In the genomic region with DNA sequence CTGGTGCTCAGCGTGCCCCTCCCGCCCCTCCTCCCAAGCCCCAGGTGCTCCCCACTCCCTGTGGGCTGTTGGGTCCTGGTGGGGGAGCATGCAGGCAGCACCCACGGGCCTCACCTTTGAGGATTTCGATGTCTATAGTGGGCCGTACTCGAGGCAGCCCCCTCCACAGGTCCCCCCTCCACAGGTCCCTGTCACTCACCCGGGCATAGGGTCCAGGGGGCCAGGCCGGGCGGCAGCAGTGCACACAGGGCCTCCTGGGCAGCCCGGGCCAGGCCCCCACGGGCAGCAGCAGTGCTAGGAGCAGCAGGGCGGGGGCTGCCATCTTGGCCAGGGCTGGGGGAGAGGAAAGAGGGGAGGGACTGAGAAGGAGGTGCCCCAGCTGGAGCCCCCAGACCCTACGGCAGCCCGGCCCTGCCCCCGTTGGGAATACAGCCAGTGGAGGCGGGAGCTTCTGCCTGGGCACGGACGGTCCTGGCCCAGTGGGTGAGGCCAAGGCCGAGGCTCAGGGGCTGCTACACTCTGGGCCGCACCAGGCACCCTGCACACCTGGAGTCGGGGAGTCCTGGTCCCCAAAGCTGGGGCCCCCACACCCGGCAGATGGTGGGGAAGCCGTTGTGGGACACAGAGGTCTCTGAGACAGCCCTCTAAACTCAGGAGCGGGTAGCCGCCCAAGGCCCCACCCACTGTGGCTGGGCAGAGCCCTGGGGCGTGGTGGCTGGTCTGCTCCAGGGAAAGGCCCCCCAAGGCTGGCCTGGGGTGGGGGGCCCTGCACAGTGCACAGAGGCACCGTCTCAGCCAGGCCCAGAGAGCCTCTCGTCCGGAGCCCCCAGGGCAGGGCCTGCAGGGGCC, we compare ENCODE assay signal across 21 cellular contexts. TPM values are rescaled to one million over a fixed set of nuclear protein-coding genes. Genes with fewer than 3 reads are reported as not detected.
DNase-seq lines count a peak whose midpoint lies in the region; ATAC-seq and TF ChIP-seq lines count a peak whose summit lies in the region.
"Had no signal": no experiment of that assay in that cellular context is flagged by ENCODE, and none has a peak within 500 bp of the region (broad histone marks: within the 10 kb centered on the region; RNA-seq: fewer than 3 reads in every experiment).

No MANE protein-coding gene starts in this region.

- H3K4me3 ChIP-seq in Karpas-422 (ENCODE audit: low read length) (no peak overlapping the region), ascending aorta (no peak overlapping the region), thoracic aorta (no peak overlapping the region), dorsolateral prefrontal cortex (no peak overlapping the region), left lung (no peak overlapping the region)

- H3K79me2 ChIP-seq in Karpas-422 (ENCODE audit: low read length) = no peaks in the 10 kb centered on the region

- H3K9me3 ChIP-seq in Karpas-422 (ENCODE audit: low read length) = no peaks in the 10 kb centered on the region
- H3K9me3 ChIP-seq in ascending aorta = no peaks in the 10 kb centered on the region
- no peaks in the 10 kb centered on the region for H3K9me3 ChIP-seq in thoracic aorta
- no peaks in the 10 kb centered on the region for H3K9me3 ChIP-seq in left lung

- no peaks in the 10 kb centered on the region for H3K9me2 ChIP-seq in Karpas-422 (replicated peaks; ENCODE audit: insufficient read depth, low read length)

- CTCF ChIA-PET in activated CD8-positive, alpha-beta T cell treated with anti-CD3 and anti-CD28 coated beads for 36 hours (lab: Charles Lee) = no interaction called here
- CTCF ChIA-PET in activated CD8-positive, alpha-beta T cell treated with anti-CD3 and anti-CD28 coated beads, Interleukin-2, amount 10 ng/mL, durations not matched to agents 7 days and 5 days (lab: Charles Lee) = no interaction called here

- H2AFZ ChIP-seq in Karpas-422 (ENCODE audit: low read length) = no peak overlapping the region

- H3K4me2 ChIP-seq in Karpas-422 (ENCODE audit: low read depth, low read length, poor library complexity, severe bottlenecking) = no peak overlapping the region

- peaks cover 3% of the 10 kb centered on the region; the same call in 1 of the 2 replicates for H3K4me1 ChIP-seq in Karpas-422 (ENCODE audit: low read length)
- H3K4me1 ChIP-seq in ascending aorta = peaks cover 36 to 53% of the 10 kb centered on the region in 2 donors
- peaks cover 41 to 76% of the 10 kb centered on the region in 2 donors for H3K4me1 ChIP-seq in thoracic aorta (ENCODE audit: control insufficient read depth in 1 of 2, low read depth in 2 of 2)
- H3K4me1 ChIP-seq in left lung = no peaks in the 10 kb centered on the region

- no peak for DNase-seq in activated CD8-positive, alpha-beta T cell treated with anti-CD3 and anti-CD28 coated beads for 36 hours
- DNase-seq in activated CD8-positive, alpha-beta T cell treated with anti-CD3 and anti-CD28 coated beads, Interleukin-2, amount 10 ng/mL, durations not matched to agents 7 days and 5 days = no peak
- peak; percentile 64 for DNase-seq in Karpas-422
- DNase-seq in ascending aorta (ENCODE audit: low spot score in 2 of 2) = no peak
- no peak for DNase-seq in thoracic aorta (ENCODE audit: low spot score)
- no peak for DNase-seq in dorsolateral prefrontal cortex
- DNase-seq in NCI-H2227 (lab: John Stamatoyannopoulos, UW; ENCODE audit: unreplicated experiment) = no peak
- DNase-seq in left lung = no peak
- DNase-seq: 8988T, AML-193, H9, KG1, NCI-H1105, NCI-H146, NCI-H2029, NCI-H524 treated with DMSO at 0.1 percent for 48 hours, PC-3, SHP77 treated with DMSO at 0.1 percent for 48 hours had no signal

- TF ChIP-seq CTCF in activated CD8-positive, alpha-beta T cell treated with anti-CD3 and anti-CD28 coated beads for 36 hours (IDR thresholded peaks at IDR 0.05) = no peak
- no peak for TF ChIP-seq CTCF in ascending aorta (IDR thresholded peaks at IDR 0.05)
- no peak for TF ChIP-seq CTCF in thoracic aorta (IDR thresholded peaks at IDR 0.05)
- TF ChIP-seq CTCF in dorsolateral prefrontal cortex (IDR thresholded peaks at IDR 0.05 in 54 of 56, conservative IDR thresholded peaks at IDR 0.05 in 2 of 56; ENCODE audit: low read depth in 1 of 56, partially characterized antibody in 56 of 56) = no peak
- no peak for TF ChIP-seq CTCF in left lung (IDR thresholded peaks at IDR 0.05)

- H3K4me1 Mint-ChIP-seq in activated CD8-positive, alpha-beta T cell treated with anti-CD3 and anti-CD28 coated beads for 36 hours (ENCODE audit: low read depth) = no peaks in the 10 kb centered on the region
- no peaks in the 10 kb centered on the region for H3K4me1 Mint-ChIP-seq in activated CD8-positive, alpha-beta T cell treated with anti-CD3 and anti-CD28 coated beads, Interleukin-2, amount 10 ng/mL, durations not matched to agents 7 days and 5 days (ENCODE audit: low read depth)
- H3K4me1 Mint-ChIP-seq: CD14-positive monocyte had no signal

- intact Hi-C loops in activated CD8-positive, alpha-beta T cell treated with anti-CD3 and anti-CD28 coated beads for 36 hours (cut with micrococcal nuclease) = no loop called here
- intact Hi-C loops in ascending aorta (cut with DNase I) = loop anchor here (10.0 kb wide), 1 partner anchor 380 kb away; the partner anchor contains the start of gene METRN
- intact Hi-C loops in dorsolateral prefrontal cortex (cut with DNase I) = no loop called here
- intact Hi-C loops in left lung (cut with DNase I) = no loop called here

- no peak overlapping the region for H3K9ac ChIP-seq in Karpas-422 (ENCODE audit: low read length)

- no peak overlapping the region for H3K4me3 Mint-ChIP-seq in activated CD8-positive, alpha-beta T cell treated with anti-CD3 and anti-CD28 coated beads for 36 hours
- no peak overlapping the region for H3K4me3 Mint-ChIP-seq in activated CD8-positive, alpha-beta T cell treated with anti-CD3 and anti-CD28 coated beads, Interleukin-2, amount 10 ng/mL, durations not matched to agents 7 days and 5 days
- H3K4me3 Mint-ChIP-seq: CD14-positive monocyte, H9 had no signal

- POLR2A ChIA-PET in activated CD8-positive, alpha-beta T cell treated with anti-CD3 and anti-CD28 coated beads for 36 hours (lab: Charles Lee) = no interaction called here
- POLR2A ChIA-PET in activated CD8-positive, alpha-beta T cell treated with anti-CD3 and anti-CD28 coated beads, Interleukin-2, amount 10 ng/mL, durations not matched to agents 7 days and 5 days (lab: Charles Lee) = no interaction called here

- H3K27ac ChIP-seq in Karpas-422 (ENCODE audit: low read length) (no peak overlapping the region), ascending aorta (peak overlapping the region; percentile 90 to 95), thoracic aorta (peak overlapping the region; percentile 91 to 98), dorsolateral prefrontal cortex (no peak overlapping the region), left lung (no peak overlapping the region)

- H3K27me3 ChIP-seq in Karpas-422 (ENCODE audit: low read length) = no peaks in the 10 kb centered on the region
- no peaks in the 10 kb centered on the region for H3K27me3 ChIP-seq in ascending aorta
- no peaks in the 10 kb centered on the region for H3K27me3 ChIP-seq in thoracic aorta (replicated peaks; ENCODE audit: insufficient read depth)
- H3K27me3 ChIP-seq in dorsolateral prefrontal cortex = peaks cover 0 to 21% (median 4%) of the 10 kb centered on the region in 45 donors
- peaks cover 8 to 88% of the 10 kb centered on the region in 2 donors for H3K27me3 ChIP-seq in left lung

- peak; percentile 12 for ATAC-seq in activated CD8-positive, alpha-beta T cell treated with anti-CD3 and anti-CD28 coated beads for 36 hours
- no peak for ATAC-seq in activated CD8-positive, alpha-beta T cell treated with anti-CD3 and anti-CD28 coated beads, Interleukin-2, amount 10 ng/mL, durations not matched to agents 7 days and 5 days
- ATAC-seq in thoracic aorta (ENCODE audit: insufficient number of reproducible peaks, low FRiP score, low read depth) (no peak), left lung (no peak)
- ATAC-seq: PC-3 had no signal

- peaks cover 3% of the 10 kb centered on the region for H3K36me3 Mint-ChIP-seq in activated CD8-positive, alpha-beta T cell treated with anti-CD3 and anti-CD28 coated beads for 36 hours (ENCODE audit: low read depth)
- H3K36me3 Mint-ChIP-seq in activated CD8-positive, alpha-beta T cell treated with anti-CD3 and anti-CD28 coated beads, Interleukin-2, amount 10 ng/mL, durations not matched to agents 7 days and 5 days (ENCODE audit: low read depth) = peaks cover 6% of the 10 kb centered on the region
- H3K36me3 Mint-ChIP-seq: CD14-positive monocyte had no signal

- peaks cover 5% of the 10 kb centered on the region for H3K9me3 Mint-ChIP-seq in activated CD8-positive, alpha-beta T cell treated with anti-CD3 and anti-CD28 coated beads for 36 hours
- H3K9me3 Mint-ChIP-seq in activated CD8-positive, alpha-beta T cell treated with anti-CD3 and anti-CD28 coated beads, Interleukin-2, amount 10 ng/mL, durations not matched to agents 7 days and 5 days (ENCODE audit: insufficient read depth) = no peaks in the 10 kb centered on the region

- peaks cover 8% of the 10 kb centered on the region; the same call in 1 of the 2 replicates for H4K20me1 ChIP-seq in Karpas-422 (ENCODE audit: insufficient read depth, low read depth, low read length)

- no peaks in the 10 kb centered on the region for H3K27me3 Mint-ChIP-seq in activated CD8-positive, alpha-beta T cell treated with anti-CD3 and anti-CD28 coated beads for 36 hours
- H3K27me3 Mint-ChIP-seq in activated CD8-positive, alpha-beta T cell treated with anti-CD3 and anti-CD28 coated beads, Interleukin-2, amount 10 ng/mL, durations not matched to agents 7 days and 5 days (ENCODE audit: low read depth) = no peaks in the 10 kb centered on the region

- no peaks in the 10 kb centered on the region for H3K36me3 ChIP-seq in Karpas-422 (ENCODE audit: insufficient read depth, low read length)
- no peaks in the 10 kb centered on the region for H3K36me3 ChIP-seq in ascending aorta
- no peaks in the 10 kb centered on the region for H3K36me3 ChIP-seq in thoracic aorta
- H3K36me3 ChIP-seq in left lung = no peaks in the 10 kb centered on the region

- H3K27ac Mint-ChIP-seq in activated CD8-positive, alpha-beta T cell treated with anti-CD3 and anti-CD28 coated beads for 36 hours = no peak overlapping the region
- H3K27ac Mint-ChIP-seq in activated CD8-positive, alpha-beta T cell treated with anti-CD3 and anti-CD28 coated beads, Interleukin-2, amount 10 ng/mL, durations not matched to agents 7 days and 5 days = no peak overlapping the region
- H3K27ac Mint-ChIP-seq: CD14-positive monocyte had no signal

RNA-seq across cellular contexts. Expression of gene C1QTNF8, which starts 1.2 kb away (rescaled TPM):
- total RNA-seq in activated CD8-positive, alpha-beta T cell treated with anti-CD3 and anti-CD28 coated beads for 36 hours = not detected
- total RNA-seq in activated CD8-positive, alpha-beta T cell treated with anti-CD3 and anti-CD28 coated beads, Interleukin-2, amount 10 ng/mL, durations not matched to agents 7 days and 5 days = not detected
- not detected in 2 replicates for total RNA-seq in Karpas-422 (2014; rRNA removed; shearing (Covaris generic); ENCODE audit: low replicate concordance)
- total RNA-seq in ascending aorta (not detected), thoracic aorta (1 to 10 TPM; 4.3 to 7.0 TPM), dorsolateral prefrontal cortex (under 1 TPM in 12 of 120 experiments, not detected in 108; 0.27 to 0.98 (median 0.49) TPM), left lung (not detected)
- total RNA-seq: H9, HT1080, PC-3, RPMI7951 had no signal

RNA-seq across cellular contexts. Expression of gene SSTR5, which starts 22.3 kb away (rescaled TPM):
- not detected for total RNA-seq in activated CD8-positive, alpha-beta T cell treated with anti-CD3 and anti-CD28 coated beads for 36 hours
- not detected for total RNA-seq in activated CD8-positive, alpha-beta T cell treated with anti-CD3 and anti-CD28 coated beads, Interleukin-2, amount 10 ng/mL, durations not matched to agents 7 days and 5 days
- not detected in 2 replicates for total RNA-seq in Karpas-422 (2014; rRNA removed; shearing (Covaris generic); ENCODE audit: low replicate concordance)
- total RNA-seq in ascending aorta = not detected
- total RNA-seq in thoracic aorta = 1 to 10 TPM; 3.0 to 3.8 TPM
- total RNA-seq in dorsolateral prefrontal cortex = under 1 TPM in 8 of 120 experiments, not detected in 112; 0.37 to 0.67 (median 0.44) TPM
- not detected for total RNA-seq in left lung
- total RNA-seq: HT1080, RPMI7951 had no signal

RNA-seq across cellular contexts. Expression of gene CACNA1H, which starts 58.1 kb away (rescaled TPM):
- total RNA-seq in activated CD8-positive, alpha-beta T cell treated with anti-CD3 and anti-CD28 coated beads for 36 hours = under 1 TPM; 0.27 to 0.34 TPM
- total RNA-seq in activated CD8-positive, alpha-beta T cell treated with anti-CD3 and anti-CD28 coated beads, Interleukin-2, amount 10 ng/mL, durations not matched to agents 7 days and 5 days = under 1 TPM; 0.57 to 0.92 TPM
- not detected in 2 replicates for total RNA-seq in Karpas-422 (2014; rRNA removed; shearing (Covaris generic); ENCODE audit: low replicate concordance)
- total RNA-seq in ascending aorta (57.5 TPM), thoracic aorta (10 to 100 TPM; 14.7 to 33.0 TPM), dorsolateral prefrontal cortex (10 to 100 TPM in 22 of 120 experiments, 1 to 10 TPM in 98; 2.5 to 14.6 (median 7.0) TPM), left lung (10 to 100 TPM in 1 of 2 donors, 1 to 10 TPM in 1; 7.0 to 14.0 TPM)
- total RNA-seq: HT1080, RPMI7951 had no signal

Comparison
In these comparisons a context has a peak if more than half of its experiments do, and no peak if none do; other contexts are left out.
1. H3K27ac ChIP-seq: peak in ascending aorta (2 of 2) and thoracic aorta (2 of 2); none in Karpas-422 (single experiment), dorsolateral prefrontal cortex (0 of 59) and left lung (0 of 2).